Comparison of ENCODE assay signal across 12 cellular contexts in the genomic region with DNA sequence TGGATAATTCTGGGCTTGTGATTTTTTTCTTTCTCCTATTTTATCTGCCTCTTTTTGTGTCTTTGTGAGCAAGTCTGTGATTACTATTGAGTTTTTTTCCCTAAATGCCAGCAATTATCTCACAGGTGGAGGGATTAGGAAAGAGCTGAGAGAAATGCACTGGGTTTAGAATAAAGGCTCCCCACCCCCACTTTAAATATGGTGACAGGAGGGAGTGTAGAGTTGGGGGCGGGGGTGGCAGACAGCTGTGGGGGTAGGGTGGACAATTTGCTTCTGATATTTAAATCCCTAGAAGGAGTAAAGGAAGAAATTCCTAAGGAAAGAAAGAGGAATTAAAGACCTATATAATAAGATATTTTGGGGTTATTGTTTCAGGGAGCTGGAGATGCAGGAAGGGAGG.
"Had no signal": no experiment of that assay in that cellular context is flagged by ENCODE, and none has a peak within 500 bp of the region (broad histone marks: within the 10 kb centered on the region; RNA-seq: fewer than 3 reads in every experiment).

No MANE protein-coding gene starts in this region.

- ATAC-seq: activated CD4-positive, CD25-positive, alpha-beta regulatory T cell treated with anti-CD3 and anti-CD28 coated beads, Interleukin-2, amount 50 U/mL, for 24 hours; stimulated activated naive B cell treated with anti-CD40 and anti-IgM and Interleukin-4, amounts not matched to agents 10 μg/mL and 1 μg/mL and 100 μg/mL, for 72 hours had no signal

- H3K4me3 Mint-ChIP-seq: activated naive CD4-positive, alpha-beta T cell treated with anti-CD3 and anti-CD28 coated beads, Interleukin-2, amount 50 U/mL, for 24 hours; dendritic cell treated with granulocyte-macrophage colony-stimulating factor and Interleukin-4, amounts not matched to agents 40 ng/mL and 50 ng/mL, for 4 days; mesothelial cell of epicardium; stimulated activated naive B cell treated with anti-CD40 and anti-IgM and Interleukin-4, amounts not matched to agents 10 μg/mL and 1 μg/mL and 100 μg/mL, for 72 hours had no signal

- H3K27ac Mint-ChIP-seq: activated naive CD4-positive, alpha-beta T cell treated with anti-CD3 and anti-CD28 coated beads, Interleukin-2, amount 50 U/mL, for 24 hours; mesothelial cell of epicardium; progenitor cell of endocrine pancreas; stimulated activated naive B cell treated with anti-CD40 and anti-IgM and Interleukin-4, amounts not matched to agents 10 μg/mL and 1 μg/mL and 100 μg/mL, for 72 hours had no signal

- DNase-seq: activated effector memory CD4-positive, alpha-beta T cell treated with Interleukin-2 at 50 U/mL for 16 hours; activated T-cell treated with anti-CD3 and anti-CD28 coated beads, Interleukin-2, amount 50 U/mL, for 1 hour; brain microvascular endothelial cell; cerebellar nuclear complex; nucleus accumbens; right lobe of liver; stimulated activated naive B cell treated with anti-CD40 and anti-IgM and Interleukin-4, amounts not matched to agents 10 μg/mL and 1 μg/mL and 100 μg/mL, for 72 hours had no signal

- H3K4me1 Mint-ChIP-seq: activated naive CD4-positive, alpha-beta T cell treated with anti-CD3 and anti-CD28 coated beads, Interleukin-2, amount 50 U/mL, for 24 hours; stimulated activated naive B cell treated with anti-CD40 and anti-IgM and Interleukin-4, amounts not matched to agents 10 μg/mL and 1 μg/mL and 100 μg/mL, for 72 hours had no signal

- H3K36me3 Mint-ChIP-seq: activated naive CD4-positive, alpha-beta T cell treated with anti-CD3 and anti-CD28 coated beads, Interleukin-2, amount 50 U/mL, for 24 hours; mesothelial cell of epicardium; stimulated activated naive B cell treated with anti-CD40 and anti-IgM and Interleukin-4, amounts not matched to agents 10 μg/mL and 1 μg/mL and 100 μg/mL, for 72 hours had no signal

- H3K9me3 Mint-ChIP-seq: activated naive CD4-positive, alpha-beta T cell treated with anti-CD3 and anti-CD28 coated beads, Interleukin-2, amount 50 U/mL, for 24 hours; dendritic cell treated with granulocyte-macrophage colony-stimulating factor and Interleukin-4, amounts not matched to agents 40 ng/mL and 50 ng/mL, for 4 days; mesothelial cell of epicardium had no signal
